8 cellular contexts compared by ENCODE assay signal in genomic region chr3:87260270-87260669, GRCh38. TPM values are rescaled to one million over a fixed set of nuclear protein-coding genes. Genes with fewer than 3 reads are reported as not detected.
DNase-seq lines count a peak whose midpoint lies in the region; ATAC-seq and TF ChIP-seq lines count a peak whose summit lies in the region.

No MANE protein-coding gene starts in this region.

- H3K4me3 Mint-ChIP-seq in activated T-helper 17 cell treated with anti-CD3 and anti-CD28 coated beads, Interleukin-2, amount 50 U/mL, for 72 hours = no peak overlapping the region
- H3K4me3 Mint-ChIP-seq in glutamatergic neuron (ENCODE audit: unreplicated experiment) = no peak overlapping the region

- DNase-seq in AG08395 (ENCODE audit: low spot score) (peak; percentile 43), ELR (ENCODE audit: low read depth) (peak; percentile 82), HFF-Myc (ENCODE audit: extremely low read depth, low read depth) (peak; percentile 38), NCI-H345 (lab: John Stamatoyannopoulos, UW) (peak; percentile 20), glutamatergic neuron (peak; percentile 61), lower leg skin (ENCODE audit: low spot score in 2 of 2) (no peak)
- peak in 2 of 3 donors; percentile 12 to 46 for DNase-seq in stimulated activated CD4-positive, alpha-beta T cell treated with anti-CD3 and anti-CD28 coated beads, Interleukin-12 subunit alpha, Interleukin-12 subunit beta, amount 100 ng/mL, for 48 hours (ENCODE audit: low read depth in 2 of 3, low spot score in 1 of 3)

- no peak for ATAC-seq in activated T-helper 17 cell treated with anti-CD3 and anti-CD28 coated beads, Interleukin-2, amount 50 U/mL, for 72 hours (replicated peaks)

- no peak for TF ChIP-seq POLR2A in lower leg skin (IDR thresholded peaks at IDR 0.05)

- WGBS in lower leg skin, 2 donors = 36 to 39% methylated on average over 4 of the region's 4 CpGs

- no peaks in the 10 kb centered on the region for H3K9me3 Mint-ChIP-seq in activated T-helper 17 cell treated with anti-CD3 and anti-CD28 coated beads, Interleukin-2, amount 50 U/mL, for 72 hours
- peaks cover 2% of the 10 kb centered on the region for H3K9me3 Mint-ChIP-seq in glutamatergic neuron (ENCODE audit: unreplicated experiment)

- no peaks in the 10 kb centered on the region for H3K4me1 Mint-ChIP-seq in activated T-helper 17 cell treated with anti-CD3 and anti-CD28 coated beads, Interleukin-2, amount 50 U/mL, for 72 hours
- H3K4me1 Mint-ChIP-seq in glutamatergic neuron (ENCODE audit: low read depth, unreplicated experiment) = peaks cover 12% of the 10 kb centered on the region

- H3K27ac Mint-ChIP-seq in activated T-helper 17 cell treated with anti-CD3 and anti-CD28 coated beads, Interleukin-2, amount 50 U/mL, for 72 hours = peak overlapping the region; percentile 22
- no peak overlapping the region for H3K27ac Mint-ChIP-seq in glutamatergic neuron (ENCODE audit: unreplicated experiment)

- H3K4me3 ChIP-seq in HFF-Myc (replicated peaks; ENCODE audit: low read depth, low read length) = no peak overlapping the region
- no peak overlapping the region for H3K4me3 ChIP-seq in lower leg skin (ENCODE audit: low read depth, poor library complexity, severe bottlenecking)

- TF ChIP-seq CTCF in HFF-Myc (IDR thresholded peaks at IDR 0.05; ENCODE audit: low read depth, low read length, missing control alignments) (peak; percentile 62), glutamatergic neuron (IDR thresholded peaks at IDR 0.05; ENCODE audit: partially characterized antibody, unreplicated experiment) (peak; percentile 86), lower leg skin (IDR thresholded peaks at IDR 0.05) (no peak)

- H3K36me3 Mint-ChIP-seq in activated T-helper 17 cell treated with anti-CD3 and anti-CD28 coated beads, Interleukin-2, amount 50 U/mL, for 72 hours (ENCODE audit: low read depth) = peaks cover 9% of the 10 kb centered on the region
- no peaks in the 10 kb centered on the region for H3K36me3 Mint-ChIP-seq in glutamatergic neuron (ENCODE audit: unreplicated experiment)

- intact Hi-C loops in lower leg skin (cut with DNase I; ENCODE audit: low total_unique reads) = no loop called here

- no peaks in the 10 kb centered on the region for H3K27me3 Mint-ChIP-seq in activated T-helper 17 cell treated with anti-CD3 and anti-CD28 coated beads, Interleukin-2, amount 50 U/mL, for 72 hours
- H3K27me3 Mint-ChIP-seq in glutamatergic neuron (ENCODE audit: unreplicated experiment) = no peaks in the 10 kb centered on the region

RNA-seq across cellular contexts. Expression of gene POU1F1, which starts 16.1 kb away (rescaled TPM):
- not detected for total RNA-seq in activated T-helper 17 cell treated with anti-CD3 and anti-CD28 coated beads, Interleukin-2, amount 50 U/mL, for 72 hours
- total RNA-seq in glutamatergic neuron (ENCODE audit: unreplicated experiment) = not detected
- not detected for total RNA-seq in lower leg skin

RNA-seq across cellular contexts. Expression of gene CHMP2B, which starts 33.2 kb away (rescaled TPM):
- 10 to 100 TPM; 19.8 to 22.0 TPM for total RNA-seq in activated T-helper 17 cell treated with anti-CD3 and anti-CD28 coated beads, Interleukin-2, amount 50 U/mL, for 72 hours
- total RNA-seq in glutamatergic neuron (ENCODE audit: unreplicated experiment) (7.2 TPM), lower leg skin (10 to 100 TPM; 30.3 to 37.0 (median 36.6) TPM)

Comparison
In these comparisons a context has a peak if more than half of its experiments do, and no peak if none do; other contexts are left out.
1. DNase-seq: peak in AG08395 (single experiment), ELR (single experiment), HFF-Myc (single experiment), NCI-H345 (single experiment), glutamatergic neuron (single experiment) and stimulated activated CD4-positive, alpha-beta T cell treated with anti-CD3 and anti-CD28 coated beads, Interleukin-12 subunit alpha, Interleukin-12 subunit beta, amount 100 ng/mL, for 48 hours (2 of 3); none in lower leg skin (0 of 2).
2. CTCF ChIP-seq: peak in HFF-Myc (single experiment) and glutamatergic neuron (single experiment); none in lower leg skin (0 of 3).